10 cellular contexts compared by ENCODE assay signal in genomic region chr15:34338347-34338746, GRCh38. TPM values are rescaled to one million over a fixed set of nuclear protein-coding genes. Genes with fewer than 3 reads are reported as not detected.
DNase-seq lines count a peak whose midpoint lies in the region; ATAC-seq and TF ChIP-seq lines count a peak whose summit lies in the region.
"Had no signal": no experiment of that assay in that cellular context is flagged by ENCODE, and none has a peak within 500 bp of the region (broad histone marks: within the 10 kb centered on the region; RNA-seq: fewer than 3 reads in every experiment).

No MANE protein-coding gene starts in this region.

- H3K4me3 ChIP-seq in WI38 (ENCODE audit: low read depth, low read length) = peak overlapping the region; percentile 84; the same call in 1 of the 2 replicates
- peak overlapping the region; percentile 91 for H3K4me3 ChIP-seq in smooth muscle cell

- H3K27ac Mint-ChIP-seq in HFFc6 (peak overlapping the region; percentile 54), glutamatergic neuron (ENCODE audit: unreplicated experiment) (peak overlapping the region; percentile 80)

- H3K9me3 Mint-ChIP-seq in HFFc6 (peaks cover 4% of the 10 kb centered on the region), glutamatergic neuron (ENCODE audit: unreplicated experiment) (peaks cover 12% of the 10 kb centered on the region)

- H3K4me2 ChIP-seq in smooth muscle cell = peak overlapping the region; percentile 91

- H3K4me3 Mint-ChIP-seq in HFFc6 (peak overlapping the region; percentile 91), glutamatergic neuron (ENCODE audit: unreplicated experiment) (peak overlapping the region; percentile 79)

- TF ChIP-seq CTCF in HFFc6 (IDR thresholded peaks at IDR 0.05) = no peak
- no peak for TF ChIP-seq CTCF in WI38 (IDR thresholded peaks at IDR 0.05; ENCODE audit: low read depth, low read length)
- TF ChIP-seq CTCF in glutamatergic neuron (IDR thresholded peaks at IDR 0.05; ENCODE audit: partially characterized antibody, unreplicated experiment) = no peak
- TF ChIP-seq CTCF in smooth muscle cell (IDR thresholded peaks at IDR 0.05; ENCODE audit: borderline replicate concordance, insufficient read depth, poor library complexity, severe bottlenecking) = no peak

- H3K79me2 ChIP-seq in smooth muscle cell (ENCODE audit: low read depth) = peaks cover 24% of the 10 kb centered on the region

- H3K27me3 Mint-ChIP-seq in HFFc6 (ENCODE audit: insufficient read depth) = no peaks in the 10 kb centered on the region
- H3K27me3 Mint-ChIP-seq in glutamatergic neuron (ENCODE audit: unreplicated experiment) = peaks cover 5% of the 10 kb centered on the region

- H3K36me3 Mint-ChIP-seq in HFFc6 (ENCODE audit: low read depth) (peaks cover 18% of the 10 kb centered on the region), glutamatergic neuron (ENCODE audit: unreplicated experiment) (no peaks in the 10 kb centered on the region)

- DNase-seq in HFFc6 (no peak), glutamatergic neuron (no peak), smooth muscle cell (lab: John Stamatoyannopoulos, UW; ENCODE audit: unreplicated experiment) (no peak), left colon (no peak)
- DNase-seq in stimulated activated CD4-positive, alpha-beta T cell treated with anti-CD3 and anti-CD28 coated beads, Interleukin-4, amount 100 ng/mL, for 4 hours = no peak

- ATAC-seq in left colon = no peak
- ATAC-seq in GM18870 (IDR thresholded peaks at IDR 0.05; ENCODE audit: unreplicated experiment) = no peak
- ATAC-seq in GM21528 (IDR thresholded peaks at IDR 0.05; ENCODE audit: low FRiP score, unreplicated experiment) = no peak

- no peaks in the 10 kb centered on the region for H3K27me3 ChIP-seq in smooth muscle cell (ENCODE audit: low read depth)

- H3K9me3 ChIP-seq in smooth muscle cell (replicated peaks; ENCODE audit: low read depth) = no peaks in the 10 kb centered on the region

- H3K36me3 ChIP-seq in smooth muscle cell (ENCODE audit: low read depth) = no peaks in the 10 kb centered on the region

- intact Hi-C loops in left colon (cut with DNase I, micrococcal nuclease) = no loop called here

- peak overlapping the region; percentile 77 for H3K9ac ChIP-seq in smooth muscle cell (ENCODE audit: low read depth)

- H3K4me1 ChIP-seq in smooth muscle cell (ENCODE audit: low read depth) = peaks cover 8% of the 10 kb centered on the region

- H3K27ac ChIP-seq in smooth muscle cell (ENCODE audit: low read depth) = peak overlapping the region; percentile 92

- H3F3A ChIP-seq in smooth muscle cell (ENCODE audit: low read depth) = peaks cover 14% of the 10 kb centered on the region

- peak overlapping the region; percentile 57 for H2AFZ ChIP-seq in smooth muscle cell (ENCODE audit: low read depth)

- no peaks in the 10 kb centered on the region for H4K20me1 ChIP-seq in smooth muscle cell (ENCODE audit: low read depth)

- 44% methylated on average over 16 of the region's 16 CpGs for WGBS in smooth muscle cell (ENCODE audit: low lambda C conversion rate)

- H3K4me1 Mint-ChIP-seq in HFFc6 (ENCODE audit: low read depth) (peaks cover 52% of the 10 kb centered on the region), glutamatergic neuron (ENCODE audit: low read depth, unreplicated experiment) (peaks cover 13% of the 10 kb centered on the region)

RNA-seq across cellular contexts. Expression of gene SLC12A6, which starts 0.8 kb away (rescaled TPM):
- 10 to 100 TPM in 1 of 6 experiments, 1 to 10 TPM in 5; 6.5 to 10.7 (median 8.3) TPM for total RNA-seq in HFFc6 (2021; fragmentation: NEBNext Ultra II Directional; extraction: Animal tissue kit (Norgen Biotek cat#: 25700))
- 43.3 TPM for total RNA-seq in glutamatergic neuron (ENCODE audit: unreplicated experiment)
- 9.1 and 11.3 TPM in 2 replicates for total RNA-seq in smooth muscle cell
- 3.0 and 3.4 TPM in 2 replicates for polyA plus RNA-seq in smooth muscle cell
- total RNA-seq in left colon = 10 to 100 TPM; 13.9 to 19.2 TPM

RNA-seq across cellular contexts. Expression of gene NOP10, which starts 4.6 kb away (rescaled TPM):
- total RNA-seq in HFFc6 (2021; fragmentation: NEBNext Ultra II Directional; extraction: Animal tissue kit (Norgen Biotek cat#: 25700)) = 100 to 1,000 TPM; 183 to 226 (median 200) TPM
- total RNA-seq in glutamatergic neuron (ENCODE audit: unreplicated experiment) (137 TPM), smooth muscle cell (282 and 306 TPM in 2 replicates), left colon (100 to 1,000 TPM; 139 to 142 TPM)
- polyA plus RNA-seq in smooth muscle cell = 305 and 319 TPM in 2 replicates

RNA-seq across cellular contexts. Expression of gene NUTM1, which starts 4.8 kb away (rescaled TPM):
- total RNA-seq in HFFc6 (2021; fragmentation: NEBNext Ultra II Directional; extraction: Animal tissue kit (Norgen Biotek cat#: 25700)) = not detected
- total RNA-seq in glutamatergic neuron (ENCODE audit: unreplicated experiment) = not detected
- total RNA-seq in smooth muscle cell = not detected in 2 replicates
- not detected in 2 replicates for polyA plus RNA-seq in smooth muscle cell
- total RNA-seq in left colon = not detected
- total RNA-seq: glomerular endothelial cell, subcutaneous adipose tissue had no signal

RNA-seq across cellular contexts. Expression of gene LPCAT4, which starts 28.6 kb away (rescaled TPM):
- total RNA-seq in HFFc6 (2021; fragmentation: NEBNext Ultra II Directional; extraction: Animal tissue kit (Norgen Biotek cat#: 25700)) = 10 to 100 TPM; 26.7 to 42.6 (median 30.8) TPM
- total RNA-seq in glutamatergic neuron (ENCODE audit: unreplicated experiment) = 107 TPM
- 10.1 and 15.7 TPM in 2 replicates for total RNA-seq in smooth muscle cell
- polyA plus RNA-seq in smooth muscle cell = 23.2 and 38.4 TPM in 2 replicates
- 100 to 1,000 TPM; 215 to 225 TPM for total RNA-seq in left colon
